ENCODE assay signal across 19 cellular contexts in genomic region chr22:41169157-41169556, GRCh38. TPM values are rescaled to one million over a fixed set of nuclear protein-coding genes. Genes with fewer than 3 reads are reported as not detected.
DNase-seq lines count a peak whose midpoint lies in the region; ATAC-seq and TF ChIP-seq lines count a peak whose summit lies in the region.
"Had no signal": no experiment of that assay in that cellular context is flagged by ENCODE, and none has a peak within 500 bp of the region (broad histone marks: within the 10 kb centered on the region; RNA-seq: fewer than 3 reads in every experiment).

No MANE protein-coding gene starts in this region.

- no peaks in the 10 kb centered on the region for H3K4me1 Mint-ChIP-seq in activated CD4-positive, alpha-beta T cell treated with anti-CD3 and anti-CD28 coated beads for 36 hours
- H3K4me1 Mint-ChIP-seq in activated naive CD4-positive, alpha-beta T cell treated with anti-CD3 and anti-CD28 coated beads, Interleukin-2, amount 50 U/mL, for 24 hours = peaks cover 6% of the 10 kb centered on the region
- H3K4me1 Mint-ChIP-seq in activated naive CD4-positive, alpha-beta T cell treated with anti-CD3 and anti-CD28 coated beads, Interleukin-2, amount 10 ng/mL, durations not matched to agents 7 days and 5 days = no peaks in the 10 kb centered on the region
- H3K4me1 Mint-ChIP-seq in mesothelial cell of epicardium = peaks cover 10% of the 10 kb centered on the region
- H3K4me1 Mint-ChIP-seq in stimulated activated effector memory CD8-positive, alpha-beta T cell treated with anti-CD3 and anti-CD28 coated beads, Interleukin-12 subunit alpha, Interleukin-12 subunit beta, amount 100 ng/mL, for 72 hours = no peaks in the 10 kb centered on the region
- H3K4me1 Mint-ChIP-seq: CD14-positive monocyte; CD4-positive, alpha-beta memory T cell had no signal

- no peaks in the 10 kb centered on the region for H3K4me1 ChIP-seq in right atrium auricular region
- H3K4me1 ChIP-seq: A549 had no signal

- no peaks in the 10 kb centered on the region for H3K9me3 ChIP-seq in right atrium auricular region
- H3K9me3 ChIP-seq: A549, BLaER1, HAP-1 had no signal

- no peaks in the 10 kb centered on the region for H3K27me3 Mint-ChIP-seq in activated CD4-positive, alpha-beta T cell treated with anti-CD3 and anti-CD28 coated beads for 36 hours
- H3K27me3 Mint-ChIP-seq in activated naive CD4-positive, alpha-beta T cell treated with anti-CD3 and anti-CD28 coated beads, Interleukin-2, amount 50 U/mL, for 24 hours = no peaks in the 10 kb centered on the region
- no peaks in the 10 kb centered on the region for H3K27me3 Mint-ChIP-seq in activated naive CD4-positive, alpha-beta T cell treated with anti-CD3 and anti-CD28 coated beads, Interleukin-2, amount 10 ng/mL, durations not matched to agents 7 days and 5 days
- H3K27me3 Mint-ChIP-seq in mesothelial cell of epicardium (ENCODE audit: low read depth) = no peaks in the 10 kb centered on the region
- H3K27me3 Mint-ChIP-seq: CD4-positive, alpha-beta memory T cell had no signal

- no peak overlapping the region for H3K27ac ChIP-seq in right atrium auricular region
- H3K27ac ChIP-seq: 22Rv1, A549, BLaER1, GM23248 had no signal

- TF ChIP-seq CTCF in mesothelial cell of epicardium (IDR thresholded peaks at IDR 0.05; ENCODE audit: unreplicated experiment) = no peak
- no peak for TF ChIP-seq CTCF in right atrium auricular region (IDR thresholded peaks at IDR 0.05)

- CTCF ChIA-PET in activated CD4-positive, alpha-beta T cell treated with anti-CD3 and anti-CD28 coated beads for 36 hours (lab: Charles Lee) = no interaction called here
- CTCF ChIA-PET in activated naive CD4-positive, alpha-beta T cell treated with anti-CD3 and anti-CD28 coated beads, Interleukin-2, amount 10 ng/mL, durations not matched to agents 7 days and 5 days (lab: Charles Lee) = no interaction called here

- no peak overlapping the region for H3K4me3 ChIP-seq in right atrium auricular region
- H3K4me3 ChIP-seq: A549, BLaER1, GM23248, HAP-1 had no signal

- no peaks in the 10 kb centered on the region for H3K27me3 ChIP-seq in right atrium auricular region
- H3K27me3 ChIP-seq: BLaER1 had no signal

- DNase-seq in activated CD4-positive, alpha-beta T cell treated with anti-CD3 and anti-CD28 coated beads for 36 hours = no peak
- DNase-seq in activated CD4-positive, alpha-beta T cell treated with anti-CD3 and anti-CD28 coated beads, Interleukin-2, amount 50 U/mL, for 48 hours = no peak
- DNase-seq in activated naive CD4-positive, alpha-beta T cell treated with anti-CD3 and anti-CD28 coated beads, Interleukin-2, amount 10 ng/mL, durations not matched to agents 7 days and 5 days = no peak
- no peak for DNase-seq in mesothelial cell of epicardium (ENCODE audit: low spot score in 2 of 2, unreplicated experiment in 2 of 2)
- DNase-seq in stimulated activated effector memory CD8-positive, alpha-beta T cell treated with anti-CD3 and anti-CD28 coated beads, Interleukin-12 subunit alpha, Interleukin-12 subunit beta, amount 100 ng/mL, for 72 hours (ENCODE audit: low spot score in 2 of 2) = no peak
- no peak for DNase-seq in right atrium auricular region (ENCODE audit: low spot score)
- DNase-seq: CD4-positive, alpha-beta memory T cell; DMS153; DMS79; GDM1; GM23248 had no signal

- H3K36me3 Mint-ChIP-seq in activated CD4-positive, alpha-beta T cell treated with anti-CD3 and anti-CD28 coated beads for 36 hours (ENCODE audit: low read depth) = peaks cover 37% of the 10 kb centered on the region
- H3K36me3 Mint-ChIP-seq in activated naive CD4-positive, alpha-beta T cell treated with anti-CD3 and anti-CD28 coated beads, Interleukin-2, amount 50 U/mL, for 24 hours = peaks cover 16% of the 10 kb centered on the region
- peaks cover 57% of the 10 kb centered on the region for H3K36me3 Mint-ChIP-seq in activated naive CD4-positive, alpha-beta T cell treated with anti-CD3 and anti-CD28 coated beads, Interleukin-2, amount 10 ng/mL, durations not matched to agents 7 days and 5 days
- H3K36me3 Mint-ChIP-seq in mesothelial cell of epicardium = peaks cover 49% of the 10 kb centered on the region
- H3K36me3 Mint-ChIP-seq in stimulated activated effector memory CD8-positive, alpha-beta T cell treated with anti-CD3 and anti-CD28 coated beads, Interleukin-12 subunit alpha, Interleukin-12 subunit beta, amount 100 ng/mL, for 72 hours = peaks cover 100% of the 10 kb centered on the region

- no peak overlapping the region for H3K4me3 Mint-ChIP-seq in activated CD4-positive, alpha-beta T cell treated with anti-CD3 and anti-CD28 coated beads for 36 hours
- H3K4me3 Mint-ChIP-seq in activated naive CD4-positive, alpha-beta T cell treated with anti-CD3 and anti-CD28 coated beads, Interleukin-2, amount 50 U/mL, for 24 hours = no peak overlapping the region
- H3K4me3 Mint-ChIP-seq in activated naive CD4-positive, alpha-beta T cell treated with anti-CD3 and anti-CD28 coated beads, Interleukin-2, amount 10 ng/mL, durations not matched to agents 7 days and 5 days = no peak overlapping the region
- no peak overlapping the region for H3K4me3 Mint-ChIP-seq in mesothelial cell of epicardium
- no peak overlapping the region for H3K4me3 Mint-ChIP-seq in stimulated activated effector memory CD8-positive, alpha-beta T cell treated with anti-CD3 and anti-CD28 coated beads, Interleukin-12 subunit alpha, Interleukin-12 subunit beta, amount 100 ng/mL, for 72 hours
- H3K4me3 Mint-ChIP-seq: CD14-positive monocyte; CD4-positive, alpha-beta memory T cell had no signal

- no peak for ATAC-seq in activated CD4-positive, alpha-beta T cell treated with anti-CD3 and anti-CD28 coated beads for 36 hours
- ATAC-seq in stimulated activated effector memory CD8-positive, alpha-beta T cell treated with anti-CD3 and anti-CD28 coated beads, Interleukin-12 subunit alpha, Interleukin-12 subunit beta, amount 100 ng/mL, for 72 hours = no peak
- no peak for ATAC-seq in GM21447 (IDR thresholded peaks at IDR 0.05; ENCODE audit: unreplicated experiment)
- ATAC-seq: A549, HepG2 had no signal

- intact Hi-C loops in activated CD4-positive, alpha-beta T cell treated with anti-CD3 and anti-CD28 coated beads for 36 hours (cut with DNase I, micrococcal nuclease) = no loop called here

- H3K36me3 ChIP-seq in right atrium auricular region = peaks cover 91% of the 10 kb centered on the region

- H3K9me3 Mint-ChIP-seq in activated CD4-positive, alpha-beta T cell treated with anti-CD3 and anti-CD28 coated beads for 36 hours (ENCODE audit: low read depth) = no peaks in the 10 kb centered on the region
- no peaks in the 10 kb centered on the region for H3K9me3 Mint-ChIP-seq in activated naive CD4-positive, alpha-beta T cell treated with anti-CD3 and anti-CD28 coated beads, Interleukin-2, amount 50 U/mL, for 24 hours
- H3K9me3 Mint-ChIP-seq in activated naive CD4-positive, alpha-beta T cell treated with anti-CD3 and anti-CD28 coated beads, Interleukin-2, amount 10 ng/mL, durations not matched to agents 7 days and 5 days = no peaks in the 10 kb centered on the region
- no peaks in the 10 kb centered on the region for H3K9me3 Mint-ChIP-seq in mesothelial cell of epicardium
- no peaks in the 10 kb centered on the region for H3K9me3 Mint-ChIP-seq in stimulated activated effector memory CD8-positive, alpha-beta T cell treated with anti-CD3 and anti-CD28 coated beads, Interleukin-12 subunit alpha, Interleukin-12 subunit beta, amount 100 ng/mL, for 72 hours
- H3K9me3 Mint-ChIP-seq: CD14-positive monocyte; CD4-positive, alpha-beta memory T cell had no signal

- POLR2A ChIA-PET in activated CD4-positive, alpha-beta T cell treated with anti-CD3 and anti-CD28 coated beads for 36 hours (lab: Charles Lee) = no interaction called here

- H3K27ac Mint-ChIP-seq in activated CD4-positive, alpha-beta T cell treated with anti-CD3 and anti-CD28 coated beads for 36 hours = peak overlapping the region; percentile 66
- peak overlapping the region; percentile 13 for H3K27ac Mint-ChIP-seq in activated naive CD4-positive, alpha-beta T cell treated with anti-CD3 and anti-CD28 coated beads, Interleukin-2, amount 50 U/mL, for 24 hours
- no peak overlapping the region for H3K27ac Mint-ChIP-seq in activated naive CD4-positive, alpha-beta T cell treated with anti-CD3 and anti-CD28 coated beads, Interleukin-2, amount 10 ng/mL, durations not matched to agents 7 days and 5 days
- peak overlapping the region; percentile 22 for H3K27ac Mint-ChIP-seq in mesothelial cell of epicardium
- H3K27ac Mint-ChIP-seq in stimulated activated effector memory CD8-positive, alpha-beta T cell treated with anti-CD3 and anti-CD28 coated beads, Interleukin-12 subunit alpha, Interleukin-12 subunit beta, amount 100 ng/mL, for 72 hours = peak overlapping the region; percentile 12

RNA-seq across cellular contexts. Expression of gene L3MBTL2, which starts 36.0 kb away (rescaled TPM):
- total RNA-seq in activated CD4-positive, alpha-beta T cell treated with anti-CD3 and anti-CD28 coated beads for 36 hours = 10 to 100 TPM; 24.4 to 25.1 TPM
- total RNA-seq in mesothelial cell of epicardium (25.2 to 27.2 TPM (median 26.4 TPM) in 3 replicates), right atrium auricular region (10 to 100 TPM in 1 of 2 donors, 1 to 10 TPM in 1; 9.0 to 14.6 TPM)
